Comparison of ENCODE assay signal across 8 cellular contexts in the genomic region with DNA sequence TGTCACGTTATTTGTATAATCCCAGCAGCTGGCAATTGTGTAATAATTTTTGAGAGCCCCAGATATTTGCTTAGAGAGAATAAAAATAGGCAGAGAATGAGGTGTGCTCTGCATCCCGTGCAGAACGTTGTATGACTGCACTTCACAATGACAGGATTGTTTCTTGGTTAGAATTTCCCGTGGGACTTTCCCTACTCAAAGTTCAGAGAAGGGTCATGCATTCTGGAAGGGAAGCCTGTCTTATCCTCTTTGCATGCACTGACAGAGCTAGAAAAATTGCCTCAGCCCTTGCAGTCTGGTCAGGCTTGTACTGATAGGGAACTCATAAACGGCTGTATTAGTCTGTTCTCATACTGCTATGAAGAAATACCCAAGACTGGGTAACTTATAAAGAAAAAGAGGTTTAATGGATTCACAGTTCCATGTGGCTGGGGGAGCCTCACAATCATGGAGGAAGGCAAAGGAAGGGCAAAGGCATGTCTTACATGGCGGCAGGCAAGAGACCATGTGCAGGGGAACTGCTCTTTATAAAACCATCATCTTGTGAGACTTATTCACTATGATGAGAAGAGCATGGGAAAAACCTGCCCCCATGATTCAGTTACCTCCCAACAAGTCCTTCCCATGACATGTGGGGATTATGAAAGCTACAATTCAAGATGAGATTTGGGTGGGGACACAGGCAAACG. TPM values are rescaled to one million over a fixed set of nuclear protein-coding genes. Genes with fewer than 3 reads are reported as not detected.
A peak's percentile ranks its signal among the peaks of the same experiment; 100 is the strongest.
DNase-seq lines count a peak whose midpoint lies in the region; ATAC-seq and TF ChIP-seq lines count a peak whose summit lies in the region.

No MANE protein-coding gene starts in this region.

- no peaks in the 10 kb centered on the region for H3K4me1 ChIP-seq in cardiac muscle cell (ENCODE audit: low read depth)

- TF ChIP-seq CTCF in GM13976 (IDR thresholded peaks at IDR 0.05; ENCODE audit: borderline replicate concordance, control extremely low read depth, extremely low read depth, insufficient read depth, missing control alignments) (no peak), cardiac muscle cell (IDR thresholded peaks at IDR 0.05; ENCODE audit: low read depth, low read length) (no peak)
- TF ChIP-seq CTCF in CD4-positive, alpha-beta T cell (IDR thresholded peaks at IDR 0.05) = no peak

- DNase-seq in GM13976 (ENCODE audit: low spot score) (peak; percentile 81), NCI-H1092 (lab: John Stamatoyannopoulos, UW) (peak; percentile 83), cardiac muscle cell (ENCODE audit: low read depth in 1 of 2, low spot score in 1 of 2) (peak; percentile 38 to 46), SK-N-DZ (ENCODE audit: low spot score) (no peak)
- DNase-seq in effector CD4-positive, alpha-beta T cell = no peak
- no peak for DNase-seq in central memory CD4-positive, alpha-beta T cell
- DNase-seq in CD4-positive, alpha-beta T cell = no peak

- CTCF ChIA-PET in CD4-positive, alpha-beta T cell (lab: Charles Lee) = no interaction called here

- intact Hi-C loops in CD4-positive, alpha-beta T cell (cut with DNase I, micrococcal nuclease) = no loop called here

- H3K27ac ChIP-seq in cardiac muscle cell = peak overlapping the region; percentile 2
- H3K27ac ChIP-seq in CD4-positive, alpha-beta T cell (ENCODE audit: low read depth, low read length) = no peak overlapping the region

- in situ Hi-C loops in GM13976 (cut with MboI; ENCODE audit: low sequenced_read_pairs, unreplicated experiment) = no loop called here

- H3K4me3 ChIP-seq in cardiac muscle cell = no peak overlapping the region

- no peaks in the 10 kb centered on the region for H3K27me3 ChIP-seq in cardiac muscle cell
- peaks cover 34% of the 10 kb centered on the region for H3K27me3 ChIP-seq in CD4-positive, alpha-beta T cell (ENCODE audit: control insufficient read depth, insufficient read depth, low read length)

- no peak overlapping the region for H3K4me3 Mint-ChIP-seq in CD4-positive, alpha-beta T cell

- no peaks in the 10 kb centered on the region for H3K9me3 ChIP-seq in cardiac muscle cell (ENCODE audit: low read depth)
- no peaks in the 10 kb centered on the region for H3K9me3 ChIP-seq in CD4-positive, alpha-beta T cell (ENCODE audit: control insufficient read depth, low read length)

- no peaks in the 10 kb centered on the region for H3K36me3 Mint-ChIP-seq in CD4-positive, alpha-beta T cell (ENCODE audit: low read depth)

- no peaks in the 10 kb centered on the region for H3K4me1 Mint-ChIP-seq in CD4-positive, alpha-beta T cell (ENCODE audit: low read depth)

- no peak overlapping the region for H3K27ac Mint-ChIP-seq in CD4-positive, alpha-beta T cell

- H3K27me3 Mint-ChIP-seq in CD4-positive, alpha-beta T cell = peaks cover 42% of the 10 kb centered on the region

- H3K36me3 ChIP-seq in cardiac muscle cell = no peaks in the 10 kb centered on the region

- H3K9me3 Mint-ChIP-seq in CD4-positive, alpha-beta T cell = no peaks in the 10 kb centered on the region

- POLR2A ChIA-PET in CD4-positive, alpha-beta T cell (lab: Charles Lee) = no interaction called here

- peak; percentile 90 for ATAC-seq in GM21717 (IDR thresholded peaks at IDR 0.05; ENCODE audit: unreplicated experiment)
- no peak for ATAC-seq in CD4-positive, alpha-beta T cell (ENCODE audit: poor library complexity)

RNA-seq across cellular contexts. Expression of a gene that starts 16.5 kb away (rescaled TPM):
- total RNA-seq in cardiac muscle cell = 0.03 TPM in 1 of 2 replicates, not detected in the other
- polyA plus RNA-seq in cardiac muscle cell = 0.32 TPM in 1 of 2 replicates, not detected in the other
- total RNA-seq in CD4-positive, alpha-beta T cell = not detected
- polyA plus RNA-seq in SK-N-DZ (2014; cell fraction: cytosol; rRNA removed) = 0.13 and 0.32 TPM in 2 replicates
- not detected in 2 replicates for polyA plus RNA-seq in SK-N-DZ (2014; cell fraction: nucleus; rRNA removed)

Comparison
In these comparisons a context has a peak if more than half of its experiments do, and no peak if none do; other contexts are left out.
1. DNase-seq: peak in GM13976 (single experiment), NCI-H1092 (single experiment) and cardiac muscle cell (2 of 2); none in effector CD4-positive, alpha-beta T cell (single experiment), central memory CD4-positive, alpha-beta T cell (single experiment), CD4-positive, alpha-beta T cell (0 of 10) and SK-N-DZ (single experiment).